Comparison of ENCODE assay signal across 18 cellular contexts in the genomic region with DNA sequence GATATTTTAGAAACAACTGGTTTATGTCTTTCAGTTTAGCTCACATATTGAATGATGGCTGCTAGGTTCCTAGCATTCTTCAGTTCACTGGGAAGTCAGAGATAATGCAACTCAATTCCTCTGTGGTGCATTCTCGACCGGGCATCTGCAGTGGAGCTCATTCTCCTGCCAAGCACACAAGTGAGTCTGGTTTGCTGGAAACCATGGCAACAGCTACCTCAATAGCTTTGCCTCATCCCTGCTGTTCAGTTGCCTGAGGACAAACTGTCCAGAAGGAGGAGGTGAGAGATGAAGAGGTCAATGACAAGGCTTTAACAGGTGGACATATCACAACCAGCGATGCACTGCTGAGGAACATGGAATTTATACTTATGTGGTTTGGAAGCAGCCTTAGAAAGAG.
"Had no signal": no experiment of that assay in that cellular context is flagged by ENCODE, and none has a peak within 500 bp of the region (broad histone marks: within the 10 kb centered on the region; RNA-seq: fewer than 3 reads in every experiment).

No MANE protein-coding gene starts in this region.

- H3K4me3 ChIP-seq: left lung, psoas muscle, sigmoid colon, suprapubic skin, upper lobe of right lung had no signal

- H3K9me3 ChIP-seq: left lung, neutrophil, psoas muscle, sigmoid colon, suprapubic skin, upper lobe of right lung had no signal

- H3K4me1 Mint-ChIP-seq: activated CD4-positive, alpha-beta memory T cell treated with anti-CD3 and anti-CD28 coated beads, Interleukin-2, amount 10 ng/mL, durations not matched to agents 7 days and 5 days; activated naive CD8-positive, alpha-beta T cell treated with anti-CD3 and anti-CD28 coated beads, Interleukin-2, amount 50 U/mL, for 24 hours; naive B cell had no signal

- H3K36me3 Mint-ChIP-seq: naive B cell had no signal

- H3K27me3 Mint-ChIP-seq: activated CD4-positive, alpha-beta memory T cell treated with anti-CD3 and anti-CD28 coated beads, Interleukin-2, amount 10 ng/mL, durations not matched to agents 7 days and 5 days; activated naive CD8-positive, alpha-beta T cell treated with anti-CD3 and anti-CD28 coated beads, Interleukin-2, amount 50 U/mL, for 24 hours; naive B cell had no signal

- H3K27me3 ChIP-seq: left lung, neutrophil, sigmoid colon, suprapubic skin, upper lobe of right lung had no signal

- H3K27ac Mint-ChIP-seq: activated CD4-positive, alpha-beta memory T cell treated with anti-CD3 and anti-CD28 coated beads, Interleukin-2, amount 10 ng/mL, durations not matched to agents 7 days and 5 days; activated naive CD8-positive, alpha-beta T cell treated with anti-CD3 and anti-CD28 coated beads, Interleukin-2, amount 50 U/mL, for 24 hours; activated T-cell treated with anti-CD3 and anti-CD28 coated beads, Interleukin-2, amount 50 U/mL, for 72 hours had no signal

- FAIRE-seq: endometrium, islet of Langerhans had no signal

- H3K4me3 Mint-ChIP-seq: activated CD4-positive, alpha-beta memory T cell treated with anti-CD3 and anti-CD28 coated beads, Interleukin-2, amount 10 ng/mL, durations not matched to agents 7 days and 5 days; activated naive CD8-positive, alpha-beta T cell treated with anti-CD3 and anti-CD28 coated beads, Interleukin-2, amount 50 U/mL, for 24 hours; activated T-cell treated with anti-CD3 and anti-CD28 coated beads, Interleukin-2, amount 50 U/mL, for 72 hours; naive B cell had no signal

- DNase-seq: activated CD4-positive, alpha-beta memory T cell treated with anti-CD3 and anti-CD28 coated beads, Interleukin-2, amount 10 ng/mL, durations not matched to agents 7 days and 5 days; activated CD4-positive, alpha-beta T cell treated with anti-CD3 and anti-CD28 coated beads for 1 hour; activated naive CD8-positive, alpha-beta T cell treated with anti-CD3 and anti-CD28 coated beads, Interleukin-2, amount 50 U/mL, for 24 hours; activated T-cell treated with anti-CD3 and anti-CD28 coated beads, Interleukin-2, amount 50 U/mL, for 72 hours; glutamatergic neuron; left lung; naive B cell; psoas muscle; sigmoid colon; stimulated activated CD4-positive, alpha-beta T cell treated with anti-CD3 and anti-CD28 coated beads, Interleukin-12 subunit alpha, Interleukin-12 subunit beta, amount 100 ng/mL, for 4 hours; stimulated activated naive CD4-positive, alpha-beta T cell; T-helper 9 cell; upper lobe of right lung had no signal

- H3K27ac ChIP-seq: left lung, neutrophil, psoas muscle, sigmoid colon, suprapubic skin, upper lobe of right lung had no signal

- H3K36me3 ChIP-seq: left lung, neutrophil, sigmoid colon, suprapubic skin, upper lobe of right lung had no signal

- H3K4me1 ChIP-seq: left lung, psoas muscle, sigmoid colon, suprapubic skin, upper lobe of right lung had no signal

- ATAC-seq: activated naive CD8-positive, alpha-beta T cell treated with anti-CD3 and anti-CD28 coated beads, Interleukin-2, amount 50 U/mL, for 24 hours; activated T-cell treated with anti-CD3 and anti-CD28 coated beads, Interleukin-2, amount 50 U/mL, for 72 hours; esophagus mucosa; left lung; psoas muscle; upper lobe of right lung had no signal
